In the genomic region with DNA sequence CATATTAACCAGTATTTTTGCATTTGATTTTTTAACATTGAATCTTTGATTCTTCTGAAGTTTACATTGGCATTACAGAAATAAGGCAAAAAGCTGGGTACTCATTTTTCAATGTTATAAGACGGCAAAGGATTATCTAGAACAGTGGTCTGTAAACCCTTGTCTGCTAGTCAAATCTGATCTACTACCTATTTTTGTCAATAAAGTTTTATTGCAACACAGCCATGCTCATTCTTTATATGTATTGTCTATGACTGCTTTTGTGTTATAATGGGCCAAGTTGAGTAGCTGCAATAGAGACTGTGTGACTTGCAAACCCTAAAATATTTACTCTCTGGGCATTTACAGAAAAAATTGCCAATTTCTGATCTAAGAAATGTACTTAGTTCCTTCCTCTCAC, we compare ENCODE assay signal across 33 cellular contexts.
"Had no signal": no experiment of that assay in that cellular context is flagged by ENCODE, and none has a peak within 500 bp of the region (broad histone marks: within the 10 kb centered on the region; RNA-seq: fewer than 3 reads in every experiment).

No MANE protein-coding gene starts in this region.

- H3K4me1 ChIP-seq: adrenal gland, ascending aorta, body of pancreas, breast epithelium had no signal

- H3K4me3 ChIP-seq: adrenal gland, ascending aorta, body of pancreas, breast epithelium, cardiac muscle cell had no signal

- H3K36me3 ChIP-seq: adrenal gland, ascending aorta, brain microvascular endothelial cell, breast epithelium, cardiac muscle cell had no signal

- FAIRE-seq: astrocyte, bronchial epithelial cell had no signal

- DNase-seq: activated effector memory CD4-positive, alpha-beta T cell treated with anti-CD3 and anti-CD28 coated beads, Interleukin-2, amount 50 U/mL, for 16 hours; activated effector memory CD4-positive, alpha-beta T cell treated with Interleukin-2 at 50 U/mL for 16 hours; activated gamma-delta T cell; activated gamma-delta T cell treated with Interleukin-2 at 50 U/mL for 16 hours; activated naive CD4-positive, alpha-beta T cell; activated naive CD4-positive, alpha-beta T cell treated with anti-CD3 and anti-CD28 coated beads for 36 hours; activated naive CD4-positive, alpha-beta T cell treated with anti-CD3 and anti-CD28 coated beads, Interleukin-2, amount 10 ng/mL, durations not matched to agents 7 days and 5 days; activated naive CD4-positive, alpha-beta T cell treated with anti-CD3 and anti-CD28 coated beads, Interleukin-2, amount 50 U/mL, for 16 hours; activated naive CD4-positive, alpha-beta T cell treated with Interleukin-2 at 50 U/mL for 16 hours; activated naive CD8-positive, alpha-beta T cell treated with anti-CD3 and anti-CD28 coated beads for 36 hours; activated naive CD8-positive, alpha-beta T cell treated with anti-CD3 and anti-CD28 coated beads, Interleukin-2, amount 10 ng/mL, durations not matched to agents 7 days and 5 days; activated naive CD8-positive, alpha-beta T cell treated with anti-CD3 and anti-CD28 coated beads, Interleukin-2, amount 50 U/mL, for 24 hours; activated T-cell treated with anti-CD3 and anti-CD28 coated beads, Interleukin-2, amount 50 U/mL, for 24 hours; activated T-cell treated with anti-CD3 and anti-CD28 coated beads, Interleukin-2, amount 50 U/mL, for 4 hours; activated T-cell treated with anti-CD3 and anti-CD28 coated beads, Interleukin-2, amount 50 U/mL, for 48 hours; activated T-cell treated with anti-CD3 and anti-CD28 coated beads, Interleukin-2, amount 50 U/mL, for 72 hours; adrenal gland; amniotic stem cell; amygdala; anterior cingulate cortex; aorta; body of pancreas; brain microvascular endothelial cell; caudate nucleus; central memory CD4-positive, alpha-beta T cell; cerebellar nuclear complex had no signal

- H3K27me3 ChIP-seq: adrenal gland, ascending aorta, body of pancreas, brain microvascular endothelial cell, breast epithelium, cardiac muscle cell had no signal

- H3K9me3 ChIP-seq: adrenal gland, ascending aorta, body of pancreas, breast epithelium had no signal

- ATAC-seq: activated naive CD4-positive, alpha-beta T cell treated with anti-CD3 and anti-CD28 coated beads, Interleukin-2, amount 50 U/mL, for 72 hours; activated naive CD8-positive, alpha-beta T cell treated with anti-CD3 and anti-CD28 coated beads, Interleukin-2, amount 50 U/mL, for 24 hours; activated T-cell treated with anti-CD3 and anti-CD28 coated beads, Interleukin-2, amount 50 U/mL, for 4 hours; activated T-cell treated with anti-CD3 and anti-CD28 coated beads, Interleukin-2, amount 50 U/mL, for 72 hours; activated T-helper 17 cell treated with anti-CD3 and anti-CD28 coated beads, Interleukin-2, amount 50 U/mL, for 72 hours; body of pancreas had no signal

- H3K27ac ChIP-seq: adrenal gland, ascending aorta, body of pancreas, brain microvascular endothelial cell, breast epithelium had no signal
